17 cellular contexts compared by ENCODE assay signal in genomic region chr6:40523505-40524172, GRCh38.
"Had no signal": no experiment of that assay in that cellular context is flagged by ENCODE, and none has a peak within 500 bp of the region (broad histone marks: within the 10 kb centered on the region; RNA-seq: fewer than 3 reads in every experiment).

No MANE protein-coding gene starts in this region.

- H2AFZ ChIP-seq: parathyroid adenoma had no signal

- H3K27me3 ChIP-seq: thyroid gland had no signal

- ATAC-seq: heart right ventricle; left ventricle myocardium superior; right cardiac atrium; stimulated activated naive CD8-positive, alpha-beta T cell treated with anti-CD3 and anti-CD28 coated beads, Interleukin-15, Interleukin-2, amounts not matched to agents 100 U/mL and 50 U/mL, for 24 hours; T-helper 17 cell had no signal

- H3K36me3 ChIP-seq: heart right ventricle, thyroid gland had no signal

- H3K27ac ChIP-seq: coronary artery, heart right ventricle, parathyroid adenoma, thyroid gland had no signal

- H3K4me1 ChIP-seq: thyroid gland had no signal

- H3K79me2 ChIP-seq: parathyroid adenoma had no signal

- H3K9ac ChIP-seq: parathyroid adenoma had no signal

- H3K4me3 ChIP-seq: coronary artery, heart right ventricle, thyroid gland had no signal

- FAIRE-seq: astrocyte had no signal

- DNase-seq: activated CD4-positive, alpha-beta memory T cell treated with anti-CD3 and anti-CD28 coated beads for 36 hours; activated CD4-positive, alpha-beta T cell treated with anti-CD3 and anti-CD28 coated beads for 48 hours; activated naive CD4-positive, alpha-beta T cell treated with Interleukin-2 at 50 U/mL for 16 hours; activated naive CD8-positive, alpha-beta T cell treated with anti-CD3 and anti-CD28 coated beads for 36 hours; activated T-cell treated with anti-CD3 and anti-CD28 coated beads, Interleukin-2, amount 50 U/mL, for 48 hours; heart right ventricle; left ventricle myocardium superior; nucleus accumbens; right cardiac atrium; stimulated activated CD4-positive, alpha-beta T cell treated with anti-CD3 and anti-CD28 coated beads, Interleukin-4, amount 100 ng/mL, for 24 hours; stimulated activated naive CD8-positive, alpha-beta T cell treated with anti-CD3 and anti-CD28 coated beads, Interleukin-15, Interleukin-2, amounts not matched to agents 100 U/mL and 50 U/mL, for 24 hours; substantia nigra; T-helper 17 cell; thyroid gland had no signal

- H3K9me3 ChIP-seq: heart right ventricle, thyroid gland had no signal
